In the genomic region with DNA sequence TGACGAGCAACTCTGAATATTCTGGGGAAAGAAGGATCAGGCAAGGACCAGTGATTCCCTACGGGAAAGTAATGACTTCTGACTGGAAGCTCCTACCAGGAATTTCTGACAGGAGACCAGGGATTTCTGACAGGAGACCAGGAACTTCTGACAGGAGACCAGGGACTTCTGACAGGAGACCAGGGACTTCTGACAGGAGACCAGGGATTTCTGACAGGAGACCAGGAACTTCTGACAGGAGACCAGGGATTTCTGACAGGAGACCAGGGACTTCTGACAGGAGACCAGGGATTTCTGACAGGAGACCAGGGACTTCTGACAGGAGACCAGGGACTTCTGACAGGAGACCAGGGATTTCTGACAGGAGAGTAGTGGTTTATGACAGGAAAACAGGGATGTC, we compare ENCODE assay signal across 1 cellular context.
TF ChIP-seq lines count a peak whose summit lies in the region.

No MANE protein-coding gene starts in this region.

TF ChIP-seq in H1, 55 proteins besides CTCF, POLR2A, EP300 and RAD21:
- TF ChIP-seq YY1 (IDR thresholded peaks at IDR 0.05; ENCODE audit: low read depth, low read length) (peak; percentile 51; the same call in 1 of the 2 replicates), SAP30 (IDR thresholded peaks at IDR 0.05; ENCODE audit: insufficient read depth, insufficient replicate concordance, low read length) (peak; percentile 55), CTBP2 (IDR thresholded peaks at IDR 0.05; ENCODE audit: borderline replicate concordance, insufficient read depth, insufficient read length, low read length) (peak; percentile 100), SIN3A (conservative IDR thresholded peaks at IDR 0.05 in 1 of 2, IDR thresholded peaks at IDR 0.05 in 1 of 2; ENCODE audit: low read depth in 1 of 2, low read length in 2 of 2) (peak in 1 of 2 experiments; percentile 94; a peak in 2 of 4 replicates)
